In genomic region chr2:143940720-143941119, GRCh38 we compare ENCODE assay signal across 16 cellular contexts.
"Had no signal": no experiment of that assay in that cellular context is flagged by ENCODE, and none has a peak within 500 bp of the region (broad histone marks: within the 10 kb centered on the region; RNA-seq: fewer than 3 reads in every experiment).

No MANE protein-coding gene starts in this region.

- H3K9me3 ChIP-seq: esophagus muscularis mucosa, gastroesophageal sphincter, prostate gland, thyroid gland, upper lobe of left lung had no signal

- H3K36me3 Mint-ChIP-seq: mesothelial cell of epicardium, natural killer cell had no signal

- H2AFZ ChIP-seq: parathyroid adenoma had no signal

- H3K36me3 ChIP-seq: cardiac muscle cell, esophagus muscularis mucosa, gastroesophageal sphincter, prostate gland, thyroid gland, upper lobe of left lung had no signal

- H3K27ac Mint-ChIP-seq: effector memory CD8-positive, alpha-beta T cell; mesothelial cell of epicardium; natural killer cell had no signal

- H3K4me1 ChIP-seq: parathyroid adenoma, prostate gland had no signal

- H3K9me3 Mint-ChIP-seq: effector memory CD8-positive, alpha-beta T cell; mesothelial cell of epicardium; natural killer cell had no signal

- H3K27ac ChIP-seq: cardiac muscle cell, epithelial cell of prostate, parathyroid adenoma, prostate gland had no signal

- H3K4me3 ChIP-seq: cardiac muscle cell, gastroesophageal sphincter, prostate gland, thyroid gland, upper lobe of left lung had no signal

- DNase-seq: effector memory CD8-positive, alpha-beta T cell; glutamatergic neuron; natural killer cell; retina; small intestine; stimulated activated CD4-positive, alpha-beta T cell treated with anti-CD3 and anti-CD28 coated beads, Interleukin-2, amount 100 ng/mL, for 48 hours; stimulated activated naive CD4-positive, alpha-beta T cell treated with Interleukin-2 at 50 U/mL for 16 hours; thyroid gland; upper lobe of left lung had no signal

- H3K4me3 Mint-ChIP-seq: effector memory CD8-positive, alpha-beta T cell; mesothelial cell of epicardium; natural killer cell had no signal

- H3K79me2 ChIP-seq: parathyroid adenoma had no signal

- H3K27me3 ChIP-seq: thyroid gland had no signal
